Comparison of ENCODE assay signal across 27 cellular contexts in genomic region chr5:110977927-110978326, GRCh38.
"Had no signal": no experiment of that assay in that cellular context is flagged by ENCODE, and none has a peak within 500 bp of the region (broad histone marks: within the 10 kb centered on the region; RNA-seq: fewer than 3 reads in every experiment).

No MANE protein-coding gene starts in this region.

- H3K4me3 ChIP-seq: esophagus squamous epithelium, gastrocnemius medialis, hepatocyte, left lung, prostate gland, sigmoid colon, skin epidermis, spleen, suprapubic skin, transverse colon, upper lobe of right lung, uterus had no signal

- H3K36me3 ChIP-seq: esophagus squamous epithelium, gastrocnemius medialis, left lung, prostate gland, sigmoid colon, spleen, suprapubic skin, transverse colon, upper lobe of right lung, uterus had no signal

- H3K27me3 ChIP-seq: esophagus squamous epithelium, gastrocnemius medialis, hepatocyte, left lung, sigmoid colon, spleen, suprapubic skin, transverse colon, upper lobe of right lung, uterus had no signal

- H3K4me1 Mint-ChIP-seq: naive thymus-derived CD8-positive, alpha-beta T cell; nephron progenitor cell; stimulated activated memory B cell treated with anti-CD40 and anti-IgM and Interleukin-4, amounts not matched to agents 10 μg/mL and 1 μg/mL and 100 μg/mL, for 72 hours had no signal

- H3K27ac Mint-ChIP-seq: effector memory CD8-positive, alpha-beta T cell; nephron progenitor cell; stimulated activated memory B cell treated with anti-CD40 and anti-IgM and Interleukin-4, amounts not matched to agents 10 μg/mL and 1 μg/mL and 100 μg/mL, for 72 hours had no signal

- H3K4me1 ChIP-seq: esophagus squamous epithelium, gastrocnemius medialis, left lung, prostate gland, spleen, suprapubic skin, transverse colon, upper lobe of right lung, uterus had no signal

- H2AFZ ChIP-seq: hepatocyte had no signal

- H3K4me2 ChIP-seq: hepatocyte had no signal

- H3K36me3 Mint-ChIP-seq: stimulated activated memory B cell treated with anti-CD40 and anti-IgM and Interleukin-4, amounts not matched to agents 10 μg/mL and 1 μg/mL and 100 μg/mL, for 72 hours had no signal

- H3K27me3 Mint-ChIP-seq: effector memory CD8-positive, alpha-beta T cell; stimulated activated memory B cell treated with anti-CD40 and anti-IgM and Interleukin-4, amounts not matched to agents 10 μg/mL and 1 μg/mL and 100 μg/mL, for 72 hours had no signal

- H3K27ac ChIP-seq: esophagus squamous epithelium, gastrocnemius medialis, hepatocyte, left lung, prostate gland, skin epidermis, spleen, suprapubic skin, transverse colon, upper lobe of right lung, uterus had no signal

- H3K9me3 ChIP-seq: esophagus squamous epithelium, gastrocnemius medialis, left lung, prostate gland, suprapubic skin, upper lobe of right lung, uterus had no signal

- H3K4me3 Mint-ChIP-seq: effector memory CD8-positive, alpha-beta T cell; naive thymus-derived CD8-positive, alpha-beta T cell; nephron progenitor cell; stimulated activated memory B cell treated with anti-CD40 and anti-IgM and Interleukin-4, amounts not matched to agents 10 μg/mL and 1 μg/mL and 100 μg/mL, for 72 hours had no signal

- DNase-seq: cortex of kidney; effector memory CD8-positive, alpha-beta T cell; erythroblast; esophagus squamous epithelium; foreskin fibroblast; gastrocnemius medialis; head of caudate nucleus; left cardiac atrium; left lung; mesendoderm; midbrain; naive thymus-derived CD8-positive, alpha-beta T cell; nephron progenitor cell; nucleus accumbens; right cardiac atrium; sigmoid colon; spleen; stimulated activated CD4-positive, alpha-beta T cell treated with anti-CD3 and anti-CD28 coated beads, Interleukin-4, amount 100 ng/mL, for 4 hours; stimulated activated naive CD8-positive, alpha-beta T cell treated with anti-CD3 and anti-CD28 coated beads, Interleukin-15, Interleukin-2, amounts not matched to agents 100 U/mL and 50 U/mL, for 24 hours; transverse colon; upper lobe of right lung; uterus had no signal
